8 cellular contexts compared by ENCODE assay signal in genomic region chr14:49892636-49893308, GRCh38. TPM values are rescaled to one million over a fixed set of nuclear protein-coding genes. Genes with fewer than 3 reads are reported as not detected.
DNase-seq lines count a peak whose midpoint lies in the region; ATAC-seq and TF ChIP-seq lines count a peak whose summit lies in the region.

TSS of gene ARF6 (plus strand) at chr14:49893082. CDS start at chr14:49893737, 655 bp downstream.

- intact Hi-C loops in right lobe of liver (cut with DNase I): loop anchor here in 1 of 2 donors (10.0 kb wide), 1 partner anchor 102 kb away; no protein-coding TSS in a partner anchor

- peak; percentile 98 for TF ChIP-seq POLR2A in right lobe of liver (IDR thresholded peaks at IDR 0.05)

- H3K27ac ChIP-seq in right lobe of liver: peak within 1 kb of the TSS; percentile 99 to 100 (median 99)

- peak; percentile 81 for ATAC-seq in GM19395 (IDR thresholded peaks at IDR 0.05; ENCODE audit: unreplicated experiment)
- ATAC-seq in HG03565 (IDR thresholded peaks at IDR 0.05; ENCODE audit: unreplicated experiment): peak; percentile 78
- ATAC-seq in right lobe of liver: peak; percentile 93 to 97 (median 96)

- DNase-seq in CD1c-positive myeloid dendritic cell (ENCODE audit: extremely low spot score): peak; percentile 99
- peak; percentile 93 for DNase-seq in NCI-H774 (lab: John Stamatoyannopoulos, UW)
- DNase-seq in activated CD4-positive, alpha-beta T cell treated with anti-CD3 and anti-CD28 coated beads, Interleukin-2, amount 50 U/mL, for 48 hours: peak; percentile 97 to 98
- peak; percentile 93 to 97 for DNase-seq in dermis microvascular lymphatic vessel endothelial cell (ENCODE audit: low read depth in 2 of 2)
- peak; percentile 99 to 100 (median 99) for DNase-seq in right lobe of liver
- peak; percentile 94 to 97 for DNase-seq in stimulated activated CD4-positive, alpha-beta T cell treated with anti-CD3 and anti-CD28 coated beads, Interleukin-4, amount 100 ng/mL, for 4 hours

- no peaks in the 10 kb centered on the region for H3K36me3 ChIP-seq in right lobe of liver

- no peaks in the 10 kb centered on the region for H3K9me3 ChIP-seq in right lobe of liver

- peaks cover 0 to 38% (median 10%) of the 10 kb centered on the region in 4 donors for H3K4me1 ChIP-seq in right lobe of liver

- peak within 1 kb of the TSS; percentile 94 to 99 (median 98) for H3K4me3 ChIP-seq in right lobe of liver

- H3K27me3 ChIP-seq in right lobe of liver: no peaks in the 10 kb centered on the region

- TF ChIP-seq CTCF in right lobe of liver (IDR thresholded peaks at IDR 0.05): peak in 2 of 4 donors; percentile 23 to 36

- WGBS in right lobe of liver (ENCODE audit: insufficient coverage, low coverage, low lambda C conversion rate, missing lambda C conversion rate): 0% methylated on average over 8 of the region's 66 CpGs

RNA-seq across cellular contexts. Expression of gene ARF6, which starts in this region (rescaled TPM):
- total RNA-seq in dermis microvascular lymphatic vessel endothelial cell: 52.1 and 58.4 TPM in 2 replicates
- total RNA-seq in right lobe of liver: 10 to 100 TPM; 21.1 to 41.4 (median 32.4) TPM

Comparison
In these comparisons a context has a peak if more than half of its experiments do, and no peak if none do; other contexts are left out.
1. Peak in every context shown above with its lines: DNase-seq, ATAC-seq, H3K4me3 ChIP-seq and H3K27ac ChIP-seq.